ENCODE assay signal across 21 cellular contexts in genomic region chr6:17038316-17038715, GRCh38.
"Had no signal": no experiment of that assay in that cellular context is flagged by ENCODE, and none has a peak within 500 bp of the region (broad histone marks: within the 10 kb centered on the region; RNA-seq: fewer than 3 reads in every experiment).

No MANE protein-coding gene starts in this region.

- H3K27ac Mint-ChIP-seq: activated CD4-positive, alpha-beta T cell treated with anti-CD3 and anti-CD28 coated beads, Interleukin-2, amount 10 ng/mL, durations not matched to agents 7 days and 5 days; activated naive CD8-positive, alpha-beta T cell; activated T-cell treated with anti-CD3 and anti-CD28 coated beads, Interleukin-2, amount 50 U/mL, for 72 hours; dendritic cell treated with granulocyte-macrophage colony-stimulating factor and Interleukin-4, amounts not matched to agents 40 ng/mL and 50 ng/mL, for 4 days; natural killer cell treated with Interleukin-12 subunit alpha and Interleukin-12 subunit beta and Interleukin-15 and Interleukin-18, amount 100 ng/mL, for 72 hours had no signal

- H3K4me3 ChIP-seq: tibial nerve, vagina had no signal

- H3K27me3 ChIP-seq: brain microvascular endothelial cell, foreskin keratinocyte, tibial nerve, vagina had no signal

- H3K4me1 Mint-ChIP-seq: activated CD4-positive, alpha-beta T cell treated with anti-CD3 and anti-CD28 coated beads, Interleukin-2, amount 10 ng/mL, durations not matched to agents 7 days and 5 days had no signal

- DNase-seq: activated CD4-positive, alpha-beta T cell treated with anti-CD3 and anti-CD28 coated beads, Interleukin-2, amount 10 ng/mL, durations not matched to agents 7 days and 5 days; activated CD8-positive, alpha-beta memory T cell treated with anti-CD3 and anti-CD28 coated beads, Interleukin-2, amount 50 U/mL, for 48 hours; activated gamma-delta T cell; activated T-cell treated with anti-CD3 and anti-CD28 coated beads, Interleukin-2, amount 50 U/mL, for 72 hours; brain microvascular endothelial cell; effector memory CD4-positive, alpha-beta T cell; foreskin keratinocyte; glutamatergic neuron; hypothalamus; kidney glomerular epithelial cell; nucleus accumbens; small intestine; stimulated activated CD4-positive, alpha-beta T cell treated with anti-CD3 and anti-CD28 coated beads, Interleukin-4, amount 100 ng/mL, for 4 hours; stimulated activated CD8-positive, alpha-beta memory T cell treated with anti-CD3 and anti-CD28 coated beads, Interleukin-4, amount 100 ng/mL, for 48 hours; stimulated activated naive CD4-positive, alpha-beta T cell treated with Interleukin-2 at 50 U/mL for 16 hours; substantia nigra had no signal

- H3K9me3 Mint-ChIP-seq: activated CD4-positive, alpha-beta T cell treated with anti-CD3 and anti-CD28 coated beads, Interleukin-2, amount 10 ng/mL, durations not matched to agents 7 days and 5 days; dendritic cell treated with granulocyte-macrophage colony-stimulating factor and Interleukin-4, amounts not matched to agents 40 ng/mL and 50 ng/mL, for 4 days; natural killer cell treated with Interleukin-12 subunit alpha and Interleukin-12 subunit beta and Interleukin-15 and Interleukin-18, amount 100 ng/mL, for 72 hours had no signal

- H3K9me3 ChIP-seq: tibial nerve, vagina had no signal

- H3K4me3 Mint-ChIP-seq: activated CD4-positive, alpha-beta T cell treated with anti-CD3 and anti-CD28 coated beads, Interleukin-2, amount 10 ng/mL, durations not matched to agents 7 days and 5 days; activated naive CD8-positive, alpha-beta T cell; activated T-cell treated with anti-CD3 and anti-CD28 coated beads, Interleukin-2, amount 50 U/mL, for 72 hours; dendritic cell treated with granulocyte-macrophage colony-stimulating factor and Interleukin-4, amounts not matched to agents 40 ng/mL and 50 ng/mL, for 4 days; natural killer cell treated with Interleukin-12 subunit alpha and Interleukin-12 subunit beta and Interleukin-15 and Interleukin-18, amount 100 ng/mL, for 72 hours had no signal

- H3K36me3 ChIP-seq: brain microvascular endothelial cell, tibial nerve, vagina had no signal

- H3K27ac ChIP-seq: brain microvascular endothelial cell, foreskin keratinocyte, tibial nerve, vagina had no signal

- H3K36me3 Mint-ChIP-seq: activated naive CD8-positive, alpha-beta T cell; natural killer cell treated with Interleukin-12 subunit alpha and Interleukin-12 subunit beta and Interleukin-15 and Interleukin-18, amount 100 ng/mL, for 72 hours had no signal
